In the genomic region with DNA sequence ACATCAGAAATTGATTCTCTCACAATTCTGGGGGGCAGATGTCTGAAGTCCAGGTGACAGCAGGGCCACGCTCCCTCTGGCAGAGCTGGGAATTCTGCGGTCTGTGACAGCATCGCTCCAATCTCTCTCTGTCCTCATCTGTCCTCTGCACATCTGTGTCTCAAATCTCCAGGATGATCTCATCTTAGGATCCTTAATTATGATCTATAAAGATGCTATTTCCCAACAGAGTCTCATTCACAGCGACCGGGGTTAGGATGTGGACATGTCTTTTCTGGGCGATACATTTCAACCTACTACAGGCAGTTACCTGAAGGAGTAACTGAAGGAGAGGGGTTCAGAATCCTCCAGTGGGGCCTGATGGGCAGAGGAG, we compare ENCODE assay signal across 10 cellular contexts. TPM values are rescaled to one million over a fixed set of nuclear protein-coding genes. Genes with fewer than 3 reads are reported as not detected.
DNase-seq lines count a peak whose midpoint lies in the region; ATAC-seq and TF ChIP-seq lines count a peak whose summit lies in the region.
"Had no signal": no experiment of that assay in that cellular context is flagged by ENCODE, and none has a peak within 500 bp of the region (broad histone marks: within the 10 kb centered on the region; RNA-seq: fewer than 3 reads in every experiment).

No MANE protein-coding gene starts in this region.

- peak overlapping the region; percentile 51 for H3K18ac ChIP-seq in IMR-90 (ENCODE audit: low read depth, low read length)
- H3K18ac ChIP-seq in neuronal stem cell (ENCODE audit: low read length), result no peak overlapping the region

- peaks cover 0 to 2% (median 2%) of the 10 kb centered on the region in 3 donors for H3K27me3 Mint-ChIP-seq in CD14-positive monocyte (ENCODE audit: low read depth in 3 of 3)

- H3K27me3 ChIP-seq in ACC112 (ENCODE audit: insufficient read depth, low read length), result no peaks in the 10 kb centered on the region
- no peaks in the 10 kb centered on the region for H3K27me3 ChIP-seq in IMR-90 (ENCODE audit: control insufficient read depth, insufficient read depth, low read length)
- no peaks in the 10 kb centered on the region for H3K27me3 ChIP-seq in colonic mucosa
- no peaks in the 10 kb centered on the region for H3K27me3 ChIP-seq in neuronal stem cell (ENCODE audit: control insufficient read depth in 3 of 3, insufficient read depth in 3 of 3, low read depth in 1 of 3, low read length in 3 of 3)

- H3K4me1 Mint-ChIP-seq in CD14-positive monocyte, result peaks cover 18% of the 10 kb centered on the region

- CTCF ChIA-PET in IMR-90 (lab: Yijun Ruan, JAX), result interaction anchor here (0.5 to 1.1 kb wide), 2 partner anchors 32 to 96 kb away, joined by 3 read pairs; no protein-coding TSS in a partner anchor

- H3K9me3 Mint-ChIP-seq in CD14-positive monocyte, result peaks cover 0 to 3% (median 0%) of the 10 kb centered on the region in 7 donors

- H3K27ac ChIP-seq in ACC112 (ENCODE audit: low read depth, low read length) (peak overlapping the region; percentile 80), IMR-90 (ENCODE audit: insufficient read depth, low read length) (peak overlapping the region; percentile 60; the same call in 1 of the 2 replicates), colonic mucosa (peak overlapping the region; percentile 51), neuronal stem cell (replicated peaks; ENCODE audit: low read length) (no peak overlapping the region)

- H3K9me1 ChIP-seq in IMR-90 (ENCODE audit: insufficient read depth, low read length), result peaks cover 17% of the 10 kb centered on the region

- H2BK120ac ChIP-seq in IMR-90 (ENCODE audit: low read depth, low read length) (peak overlapping the region; percentile 75), neuronal stem cell (ENCODE audit: low read depth, low read length) (no peak overlapping the region)

- H3K9me3 ChIP-seq in IMR-90 (ENCODE audit: control insufficient read depth, insufficient read depth, low read length) (no peaks in the 10 kb centered on the region), colonic mucosa (no peaks in the 10 kb centered on the region), neuronal stem cell (replicated peaks in 1 of 2; ENCODE audit: control insufficient read depth in 2 of 2, insufficient read depth in 1 of 2, low read depth in 1 of 2, low read length in 2 of 2) (peaks cover 0 to 5% of the 10 kb centered on the region in 2 donors)

- WGBS in IMR-90 (ENCODE audit: extremely low coverage in 2 of 2, insufficient read length in 1 of 2), 2 experiments, result no CpG with 5 or more reads among the region's 6 CpGs
- no CpG with 5 or more reads among the region's 6 CpGs for WGBS in neuronal stem cell (ENCODE audit: extremely low coverage in 2 of 2, insufficient read length in 2 of 2, insufficient replicate concordance in 1 of 2), 2 donors

- H3K4me3 ChIP-seq in ACC112 (ENCODE audit: low read depth, low read length) (peak overlapping the region; percentile 63), IMR-90 (ENCODE audit: insufficient read depth, low read depth, low read length) (no peak overlapping the region), colonic mucosa (no peak overlapping the region), neuronal stem cell (ENCODE audit: low read length in 2 of 2) (no peak overlapping the region)

- peaks cover 26% of the 10 kb centered on the region; the same call in 1 of the 2 replicates for H4K20me1 ChIP-seq in IMR-90 (ENCODE audit: insufficient read depth, low read length)

- H3K4me2 ChIP-seq in IMR-90 (ENCODE audit: low read depth, low read length), result peak overlapping the region; percentile 76
- no peak overlapping the region for H3K4me2 ChIP-seq in neuronal stem cell (ENCODE audit: insufficient read depth, low read length, poor library complexity, severe bottlenecking)

- peak overlapping the region in 2 of 7 donors; percentile 9 to 51 for H3K27ac Mint-ChIP-seq in CD14-positive monocyte

- H2AFZ ChIP-seq in ACC112 (ENCODE audit: low read length, unreplicated experiment), result peak overlapping the region; percentile 68
- H2AFZ ChIP-seq in IMR-90 (replicated peaks; ENCODE audit: low read length, poor library complexity), result peak overlapping the region; percentile 39
- H2AFZ ChIP-seq in neuronal stem cell (ENCODE audit: low read length), result no peak overlapping the region

- TF ChIP-seq RAD21 in IMR-90 (IDR thresholded peaks at IDR 0.05; ENCODE audit: low read length), result no peak

- no peak for TF ChIP-seq CTCF in IMR-90 (conservative IDR thresholded peaks at IDR 0.05; ENCODE audit: low read depth, low read length)
- TF ChIP-seq CTCF in colonic mucosa (IDR thresholded peaks at IDR 0.05), result no peak
- TF ChIP-seq CTCF in CD14-positive monocyte (IDR thresholded peaks at IDR 0.05), result no peak

- H2BK20ac ChIP-seq in IMR-90 (ENCODE audit: low read depth, low read length), result peak overlapping the region; percentile 64

- POLR2A ChIA-PET in IMR-90 (lab: Charles Lee; ENCODE audit: unreplicated experiment), result no interaction called here

- H3K4me1 ChIP-seq in ACC112 (ENCODE audit: control insufficient read depth, insufficient read depth, low read length, unreplicated experiment) (peaks cover 55% of the 10 kb centered on the region), IMR-90 (ENCODE audit: control insufficient read depth, insufficient read depth, low read length) (peaks cover 17% of the 10 kb centered on the region), colonic mucosa (no peaks in the 10 kb centered on the region), neuronal stem cell (ENCODE audit: control insufficient read depth in 2 of 2, insufficient read depth in 1 of 2, low read depth in 1 of 2, low read length in 2 of 2) (peaks cover 4 to 7% of the 10 kb centered on the region in 2 donors)

- peak overlapping the region; percentile 45 to 80 for H4K8ac ChIP-seq in IMR-90 (ENCODE audit: low read depth in 2 of 2, low read length in 2 of 2)
- no peak overlapping the region for H4K8ac ChIP-seq in neuronal stem cell (ENCODE audit: low read depth, low read length)

- no peaks in the 10 kb centered on the region for H3K36me3 Mint-ChIP-seq in CD14-positive monocyte

- H3K9ac ChIP-seq in IMR-90 (ENCODE audit: low read depth, low read length) (0 out of 2 replicates have a peak overlapping the region, but pooled peaks have one; percentile 3), colonic mucosa (ENCODE audit: low read depth in 2 of 2, low read length in 2 of 2) (peak overlapping the region in 1 of 2 donors; percentile 16), neuronal stem cell (ENCODE audit: low read depth, low read length, poor library complexity) (no peak overlapping the region)

- peak overlapping the region; percentile 71 for H4K5ac ChIP-seq in IMR-90 (ENCODE audit: low read depth, low read length)

- H3K4ac ChIP-seq in IMR-90 (ENCODE audit: low read depth, low read length) (peak overlapping the region; percentile 47), neuronal stem cell (ENCODE audit: low read length) (no peak overlapping the region)

- H3K79me2 ChIP-seq in ACC112 (ENCODE audit: control insufficient read depth, insufficient read depth, low read length, unreplicated experiment), result no peaks in the 10 kb centered on the region

- peaks cover 18 to 54% of the 10 kb centered on the region in 2 experiments; a peak in 3 of 4 replicates for H3K79me1 ChIP-seq in IMR-90 (ENCODE audit: low read depth in 1 of 2, low read length in 2 of 2)
- H3K79me1 ChIP-seq in neuronal stem cell (ENCODE audit: low read depth, low read length), result no peaks in the 10 kb centered on the region

- H3K23ac ChIP-seq in IMR-90 (ENCODE audit: low read depth, low read length), result peak overlapping the region; percentile 25; the same call in 1 of the 2 replicates
- H3K23ac ChIP-seq in neuronal stem cell (ENCODE audit: low read depth, low read length, poor library complexity), result peak overlapping the region; percentile 32

- DNase-seq in IMR-90 (peak; percentile 44), colonic mucosa (no peak), neuronal stem cell (ENCODE audit: low spot score) (no peak), CD14-positive monocyte (ENCODE audit: low spot score) (no peak), NCI-H1092 treated with DMSO at 0.1 percent for 48 hours (lab: John Stamatoyannopoulos, UW) (no peak), dermis blood vessel endothelial cell (no peak)
- DNase-seq: activated CD4-positive, alpha-beta T cell treated with anti-CD3 and anti-CD28 coated beads, Interleukin-2, amount 50 U/mL, for 1 hour; GF-D8 had no signal

- H2AK5ac ChIP-seq in IMR-90 (ENCODE audit: low read depth, low read length) (peak overlapping the region; percentile 99), neuronal stem cell (ENCODE audit: low read depth, low read length) (no peak overlapping the region)

- H3K4me3 Mint-ChIP-seq in CD14-positive monocyte, result no peak overlapping the region

- intact Hi-C loops in IMR-90 (cut with micrococcal nuclease), result no loop called here
- intact Hi-C loops in colonic mucosa (cut with DNase I), result no loop called here
- intact Hi-C loops in CD14-positive monocyte (cut with micrococcal nuclease), result no loop called here

- H3K56ac ChIP-seq in IMR-90 (ENCODE audit: extremely low read depth, insufficient read depth, low read length), result no peak overlapping the region

- ATAC-seq in IMR-90 (ENCODE audit: low read depth) (peak; percentile 15), HG03139 (IDR thresholded peaks at IDR 0.05; ENCODE audit: unreplicated experiment) (no peak)

- in situ Hi-C loops in IMR-90 (cut with MboI; ENCODE audit: low sequenced_read_pairs), result no loop called here

- no peak overlapping the region for H2BK12ac ChIP-seq in neuronal stem cell (ENCODE audit: low read length)

- no TSS peak for BruUV-seq in IMR-90 (replicated peaks; lab: Mats Ljungman, UMichigan)

- no peak for TF ChIP-seq POLR2A in IMR-90 (IDR thresholded peaks at IDR 0.05; ENCODE audit: low read depth, low read length)

- dilution Hi-C loops in IMR-90 (cut with HindIII; ENCODE audit: low sequenced_read_pairs, unreplicated experiment), result no loop called here

- peak overlapping the region; percentile 40 for H2BK5ac ChIP-seq in IMR-90 (ENCODE audit: low read depth, low read length, poor library complexity, severe bottlenecking)
- no peak overlapping the region for H2BK5ac ChIP-seq in neuronal stem cell (ENCODE audit: low read length)

- H4K91ac ChIP-seq in IMR-90 (ENCODE audit: insufficient read depth, low read depth, low read length), result peak overlapping the region; percentile 60
- no peak overlapping the region for H4K91ac ChIP-seq in neuronal stem cell (ENCODE audit: low read depth, low read length, poor library complexity)

- H3K36me3 ChIP-seq in ACC112 (ENCODE audit: insufficient read depth, low read length) (no peaks in the 10 kb centered on the region), IMR-90 (ENCODE audit: control insufficient read depth, insufficient read depth, low read length) (no peaks in the 10 kb centered on the region), colonic mucosa (no peaks in the 10 kb centered on the region), neuronal stem cell (replicated peaks in 1 of 2; ENCODE audit: control insufficient read depth in 2 of 2, insufficient read depth in 2 of 2, low read length in 2 of 2) (no peaks in the 10 kb centered on the region)

- peak overlapping the region; percentile 30 for H3K14ac ChIP-seq in IMR-90 (replicated peaks; ENCODE audit: low read depth, low read length)
- no peak overlapping the region for H3K14ac ChIP-seq in neuronal stem cell (ENCODE audit: low read length)

- peak overlapping the region; percentile 6; the same call in 2 of the 3 replicates for H2BK15ac ChIP-seq in IMR-90 (ENCODE audit: low read depth, low read length)
- H2BK15ac ChIP-seq in neuronal stem cell (ENCODE audit: low read length), result no peak overlapping the region

- H2AK9ac ChIP-seq in IMR-90 (replicated peaks; ENCODE audit: low read depth, low read length, poor library complexity), result peak overlapping the region; percentile 42

RNA-seq across cellular contexts. Expression of gene ANKRD33B, which starts 31.4 kb away (rescaled TPM):
- total RNA-seq in IMR-90 (2012; rRNA removed) (2.5 and 2.8 TPM in 2 replicates), colonic mucosa (under 1 TPM; 0.47 to 0.66 TPM), dermis blood vessel endothelial cell (2.0 and 3.4 TPM in 2 replicates)
- polyA plus RNA-seq in IMR-90 (2012; rRNA removed) (3.3 and 3.8 TPM in 2 replicates), CD14-positive monocyte (not detected)
- polyA plus RNA-seq in IMR-90 (2012; cell fraction: cytosol; rRNA removed), result 2.2 and 3.2 TPM in 2 replicates
- polyA plus RNA-seq in IMR-90 (2012; cell fraction: nucleus; rRNA removed; ENCODE audit: low replicate concordance), result 13.5 and 13.8 TPM in 2 replicates
- 4.1 TPM for polyA plus RNA-seq in neuronal stem cell (2013, experiment 1 of 2)
- polyA plus RNA-seq in neuronal stem cell (2013, experiment 2 of 2), result 4.5 TPM
